ENCODE assay signal across 2 cellular contexts in the genomic region with DNA sequence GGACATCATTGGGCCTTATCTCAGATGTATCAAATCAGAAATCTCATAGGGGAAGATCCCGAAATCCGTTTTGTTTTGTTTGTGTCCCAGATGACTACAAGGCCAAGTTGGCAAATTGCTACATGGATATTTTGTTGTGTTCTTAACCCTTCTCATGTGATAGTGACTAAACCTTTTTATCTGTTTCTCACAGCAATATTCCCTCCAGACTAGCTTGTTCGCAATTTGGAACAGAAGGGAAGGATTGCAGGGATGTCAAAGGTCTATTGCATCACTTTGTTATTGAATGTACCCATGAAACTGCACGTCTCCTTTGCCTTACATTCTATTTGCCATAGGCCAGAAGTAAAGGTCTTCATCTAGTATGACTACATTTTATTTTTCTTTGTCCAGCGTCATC.
TF ChIP-seq lines count a peak whose summit lies in the region.

No MANE protein-coding gene starts in this region.

TF ChIP-seq in GM23338, 12 proteins besides CTCF, POLR2A, EP300 and RAD21 (continues in another document):
- no peak for TF ChIP-seq JUNB (IDR thresholded peaks at IDR 0.05; ENCODE audit: unreplicated experiment)
- TF ChIP-seq STAT1 (IDR thresholded peaks at IDR 0.05; ENCODE audit: unreplicated experiment), result no peak
- TF ChIP-seq, protein P1, sequence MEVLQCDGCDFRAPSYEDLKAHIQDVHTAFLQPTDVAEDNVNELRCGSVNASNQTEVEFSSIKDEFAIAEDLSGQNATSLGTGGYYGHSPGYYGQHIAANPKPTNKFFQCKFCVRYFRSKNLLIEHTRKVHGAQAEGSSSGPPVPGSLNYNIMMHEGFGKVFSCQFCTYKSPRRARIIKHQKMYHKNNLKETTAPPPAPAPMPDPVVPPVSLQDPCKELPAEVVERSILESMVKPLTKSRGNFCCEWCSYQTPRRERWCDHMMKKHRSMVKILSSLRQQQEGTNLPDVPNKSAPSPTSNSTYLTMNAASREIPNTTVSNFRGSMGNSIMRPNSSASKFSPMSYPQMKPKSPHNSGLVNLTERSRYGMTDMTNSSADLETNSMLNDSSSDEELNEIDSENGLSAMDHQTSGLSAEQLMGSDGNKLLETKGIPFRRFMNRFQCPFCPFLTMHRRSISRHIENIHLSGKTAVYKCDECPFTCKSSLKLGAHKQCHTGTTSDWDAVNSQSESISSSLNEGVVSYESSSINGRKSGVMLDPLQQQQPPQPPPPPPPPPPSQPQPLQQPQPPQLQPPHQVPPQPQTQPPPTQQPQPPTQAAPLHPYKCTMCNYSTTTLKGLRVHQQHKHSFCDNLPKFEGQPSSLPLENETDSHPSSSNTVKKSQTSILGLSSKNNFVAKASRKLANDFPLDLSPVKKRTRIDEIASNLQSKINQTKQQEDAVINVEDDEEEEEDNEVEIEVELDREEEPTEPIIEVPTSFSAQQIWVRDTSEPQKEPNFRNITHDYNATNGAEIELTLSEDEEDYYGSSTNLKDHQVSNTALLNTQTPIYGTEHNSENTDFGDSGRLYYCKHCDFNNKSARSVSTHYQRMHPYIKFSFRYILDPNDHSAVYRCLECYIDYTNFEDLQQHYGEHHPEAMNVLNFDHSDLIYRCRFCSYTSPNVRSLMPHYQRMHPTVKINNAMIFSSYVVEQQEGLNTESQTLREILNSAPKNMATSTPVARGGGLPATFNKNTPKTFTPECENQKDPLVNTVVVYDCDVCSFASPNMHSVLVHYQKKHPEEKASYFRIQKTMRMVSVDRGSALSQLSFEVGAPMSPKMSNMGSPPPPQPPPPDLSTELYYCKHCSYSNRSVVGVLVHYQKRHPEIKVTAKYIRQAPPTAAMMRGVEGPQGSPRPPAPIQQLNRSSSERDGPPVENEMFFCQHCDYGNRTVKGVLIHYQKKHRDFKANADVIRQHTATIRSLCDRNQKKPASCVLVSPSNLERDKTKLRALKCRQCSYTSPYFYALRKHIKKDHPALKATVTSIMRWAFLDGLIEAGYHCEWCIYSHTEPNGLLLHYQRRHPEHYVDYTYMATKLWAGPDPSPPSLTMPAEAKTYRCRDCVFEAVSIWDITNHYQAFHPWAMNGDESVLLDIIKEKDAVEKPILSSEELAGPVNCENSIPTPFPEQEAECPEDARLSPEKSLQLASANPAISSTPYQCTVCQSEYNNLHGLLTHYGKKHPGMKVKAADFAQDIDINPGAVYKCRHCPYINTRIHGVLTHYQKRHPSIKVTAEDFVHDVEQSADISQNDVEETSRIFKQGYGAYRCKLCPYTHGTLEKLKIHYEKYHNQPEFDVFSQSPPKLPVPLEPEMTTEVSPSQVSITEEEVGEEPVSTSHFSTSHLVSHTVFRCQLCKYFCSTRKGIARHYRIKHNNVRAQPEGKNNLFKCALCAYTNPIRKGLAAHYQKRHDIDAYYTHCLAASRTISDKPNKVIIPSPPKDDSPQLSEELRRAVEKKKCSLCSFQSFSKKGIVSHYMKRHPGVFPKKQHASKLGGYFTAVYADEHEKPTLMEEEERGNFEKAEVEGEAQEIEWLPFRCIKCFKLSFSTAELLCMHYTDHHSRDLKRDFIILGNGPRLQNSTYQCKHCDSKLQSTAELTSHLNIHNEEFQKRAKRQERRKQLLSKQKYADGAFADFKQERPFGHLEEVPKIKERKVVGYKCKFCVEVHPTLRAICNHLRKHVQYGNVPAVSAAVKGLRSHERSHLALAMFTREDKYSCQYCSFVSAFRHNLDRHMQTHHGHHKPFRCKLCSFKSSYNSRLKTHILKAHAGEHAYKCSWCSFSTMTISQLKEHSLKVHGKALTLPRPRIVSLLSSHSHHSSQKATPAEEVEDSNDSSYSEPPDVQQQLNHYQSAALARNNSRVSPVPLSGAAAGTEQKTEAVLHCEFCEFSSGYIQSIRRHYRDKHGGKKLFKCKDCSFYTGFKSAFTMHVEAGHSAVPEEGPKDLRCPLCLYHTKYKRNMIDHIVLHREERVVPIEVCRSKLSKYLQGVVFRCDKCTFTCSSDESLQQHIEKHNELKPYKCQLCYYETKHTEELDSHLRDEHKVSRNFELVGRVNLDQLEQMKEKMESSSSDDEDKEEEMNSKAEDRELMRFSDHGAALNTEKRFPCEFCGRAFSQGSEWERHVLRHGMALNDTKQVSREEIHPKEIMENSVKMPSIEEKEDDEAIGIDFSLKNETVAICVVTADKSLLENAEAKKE (CRISPR knock-in tag; IDR thresholded peaks at IDR 0.05), result no peak
- no peak for TF ChIP-seq EZH2phosphoT487 (IDR thresholded peaks at IDR 0.05; ENCODE audit: unreplicated experiment)
- no peak for TF ChIP-seq NANOG (IDR thresholded peaks at IDR 0.05; ENCODE audit: borderline replicate concordance)
- no peak for TF ChIP-seq ZNF114 (CRISPR knock-in tag; IDR thresholded peaks at IDR 0.05)
- no peak for TF ChIP-seq POLR2AphosphoS5 (IDR thresholded peaks at IDR 0.05; ENCODE audit: low read depth)
- no peak for TF ChIP-seq CREB1 (CRISPR knock-in tag; IDR thresholded peaks at IDR 0.05; ENCODE audit: low read depth)
- TF ChIP-seq REST (IDR thresholded peaks at IDR 0.05; ENCODE audit: unreplicated experiment), result no peak
- no peak for TF ChIP-seq EZH2 (IDR thresholded peaks at IDR 0.05; ENCODE audit: low read depth, unreplicated experiment)

TF ChIP-seq in K562, 482 proteins besides CTCF, POLR2A, EP300 and RAD21:
- TF ChIP-seq ZBTB5 (IDR thresholded peaks at IDR 0.05) (no peak), BMI1 (IDR thresholded peaks at IDR 0.05; ENCODE audit: low read length) (no peak), KAT7 (CRISPR knock-in tag; IDR thresholded peaks at IDR 0.05; ENCODE audit: borderline replicate concordance) (no peak), DEAF1 (CRISPR knock-in tag; IDR thresholded peaks at IDR 0.05) (no peak), ZNF253 (CRISPR knock-in tag; conservative IDR thresholded peaks at IDR 0.05) (no peak), GTF3C2 (IDR thresholded peaks at IDR 0.05; ENCODE audit: borderline replicate concordance, extremely low read depth, insufficient read length) (no peak), CEBPB (tag; IDR thresholded peaks at IDR 0.05) (peak; percentile 43; the same call in 1 of the 2 replicates), GTF2A2 (tag; IDR thresholded peaks at IDR 0.05) (no peak), ZNF175 (CRISPR knock-in tag; IDR thresholded peaks at IDR 0.05; ENCODE audit: low read depth) (no peak), KLF16 (IDR thresholded peaks at IDR 0.05) (no peak), YY1 (IDR thresholded peaks at IDR 0.05; ENCODE audit: borderline replicate concordance in 1 of 3, control insufficient read depth in 1 of 3, extremely low read depth in 1 of 3, insufficient read depth in 3 of 3, insufficient read length in 1 of 3, insufficient replicate concordance in 2 of 3, low read depth in 1 of 3, low read length in 2 of 3) (no peak), POLR2AphosphoS5 (IDR thresholded peaks at IDR 0.05; ENCODE audit: control insufficient read depth, insufficient read depth, low read depth, low read length) (no peak), HMGXB4 (CRISPR knock-in tag; IDR thresholded peaks at IDR 0.05) (no peak), ATF3 (IDR thresholded peaks at IDR 0.05) (0 out of 2 replicates have a peak, but pooled peaks have one; percentile 29), ATF3 (CRISPR knock-in tag; conservative IDR thresholded peaks at IDR 0.05) (no peak), ZNF274 (IDR thresholded peaks at IDR 0.05; ENCODE audit: borderline replicate concordance, low read depth, low read length) (no peak), CEBPG (CRISPR knock-in tag; IDR thresholded peaks at IDR 0.05) (no peak), CEBPG (tag; conservative IDR thresholded peaks at IDR 0.05 in 1 of 2, IDR thresholded peaks at IDR 0.05 in 1 of 2) (peak in 1 of 2 experiments; percentile 70; a peak in 2 of 4 replicates), SP2 (IDR thresholded peaks at IDR 0.05; ENCODE audit: extremely low read depth, low read depth, low read length, poor library complexity, severe bottlenecking) (no peak)
- TF ChIP-seq, protein P2, sequence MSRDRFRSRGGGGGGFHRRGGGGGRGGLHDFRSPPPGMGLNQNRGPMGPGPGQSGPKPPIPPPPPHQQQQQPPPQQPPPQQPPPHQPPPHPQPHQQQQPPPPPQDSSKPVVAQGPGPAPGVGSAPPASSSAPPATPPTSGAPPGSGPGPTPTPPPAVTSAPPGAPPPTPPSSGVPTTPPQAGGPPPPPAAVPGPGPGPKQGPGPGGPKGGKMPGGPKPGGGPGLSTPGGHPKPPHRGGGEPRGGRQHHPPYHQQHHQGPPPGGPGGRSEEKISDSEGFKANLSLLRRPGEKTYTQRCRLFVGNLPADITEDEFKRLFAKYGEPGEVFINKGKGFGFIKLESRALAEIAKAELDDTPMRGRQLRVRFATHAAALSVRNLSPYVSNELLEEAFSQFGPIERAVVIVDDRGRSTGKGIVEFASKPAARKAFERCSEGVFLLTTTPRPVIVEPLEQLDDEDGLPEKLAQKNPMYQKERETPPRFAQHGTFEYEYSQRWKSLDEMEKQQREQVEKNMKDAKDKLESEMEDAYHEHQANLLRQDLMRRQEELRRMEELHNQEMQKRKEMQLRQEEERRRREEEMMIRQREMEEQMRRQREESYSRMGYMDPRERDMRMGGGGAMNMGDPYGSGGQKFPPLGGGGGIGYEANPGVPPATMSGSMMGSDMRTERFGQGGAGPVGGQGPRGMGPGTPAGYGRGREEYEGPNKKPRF (IDR thresholded peaks at IDR 0.05; ENCODE audit: low read depth, low read length), result no peak
- TF ChIP-seq, protein P3, sequence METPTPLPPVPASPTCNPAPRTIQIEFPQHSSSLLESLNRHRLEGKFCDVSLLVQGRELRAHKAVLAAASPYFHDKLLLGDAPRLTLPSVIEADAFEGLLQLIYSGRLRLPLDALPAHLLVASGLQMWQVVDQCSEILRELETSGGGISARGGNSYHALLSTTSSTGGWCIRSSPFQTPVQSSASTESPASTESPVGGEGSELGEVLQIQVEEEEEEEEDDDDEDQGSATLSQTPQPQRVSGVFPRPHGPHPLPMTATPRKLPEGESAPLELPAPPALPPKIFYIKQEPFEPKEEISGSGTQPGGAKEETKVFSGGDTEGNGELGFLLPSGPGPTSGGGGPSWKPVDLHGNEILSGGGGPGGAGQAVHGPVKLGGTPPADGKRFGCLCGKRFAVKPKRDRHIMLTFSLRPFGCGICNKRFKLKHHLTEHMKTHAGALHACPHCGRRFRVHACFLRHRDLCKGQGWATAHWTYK (CRISPR knock-in tag; IDR thresholded peaks at IDR 0.05), result no peak
TF ChIP-seq in K562: peak in this region for 3.
